ENCODE assay signal across 1 cellular context in genomic region chr9:134089972-134090371, GRCh38.
TF ChIP-seq lines count a peak whose summit lies in the region.

No MANE protein-coding gene starts in this region.

TF ChIP-seq in K562, 482 proteins besides CTCF, POLR2A, EP300 and RAD21:
- TF ChIP-seq STAG1 (CRISPR knock-in tag; IDR thresholded peaks at IDR 0.05; ENCODE audit: borderline replicate concordance) = 0 out of 2 replicates have a peak, but pooled peaks have one; percentile 23
- no peak for TF ChIP-seq RBM15 (IDR thresholded peaks at IDR 0.05; ENCODE audit: insufficient read depth, low read length)
- no peak for TF ChIP-seq ZNF740 (CRISPR knock-in tag; IDR thresholded peaks at IDR 0.05)
- TF ChIP-seq ZNF740 (tag; IDR thresholded peaks at IDR 0.05) = no peak
